Comparison of ENCODE assay signal across 26 cellular contexts in the genomic region with DNA sequence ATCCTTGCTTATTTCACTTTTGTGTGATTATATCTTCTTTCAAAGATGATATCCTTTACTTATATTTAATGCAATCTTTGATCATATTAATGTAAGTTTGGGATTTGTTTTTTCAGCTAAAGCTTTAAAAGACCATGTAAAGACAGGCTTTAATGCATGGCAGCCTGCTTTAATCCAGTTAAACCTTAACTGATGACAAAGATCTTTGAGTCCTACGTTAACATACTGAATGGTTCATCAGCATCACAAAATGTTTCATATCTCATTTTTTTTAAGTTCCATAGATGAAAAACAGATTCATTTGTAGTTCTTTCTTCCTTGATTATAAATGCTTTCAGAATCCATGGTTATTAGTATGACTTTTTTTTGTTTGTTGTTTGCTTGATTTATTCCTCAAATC.
"Had no signal": no experiment of that assay in that cellular context is flagged by ENCODE, and none has a peak within 500 bp of the region (broad histone marks: within the 10 kb centered on the region; RNA-seq: fewer than 3 reads in every experiment).

No MANE protein-coding gene starts in this region.

- DNase-seq: colonic mucosa; cortex of kidney; effector CD8-positive, alpha-beta T cell; effector memory CD8-positive, alpha-beta T cell; endodermal cell; erythroblast; esophagus squamous epithelium; foreskin fibroblast; foreskin melanocyte; gastrocnemius medialis; glutamatergic neuron; head of caudate nucleus; heart right ventricle; hippocampal formation; left cardiac atrium; left lung; left ventricle myocardium superior; lower lobe of right lung; mesenchymal stem cell; mucosa of descending colon; naive B cell had no signal

- H3K27ac ChIP-seq: colonic mucosa, epithelial cell of prostate, esophagus squamous epithelium, gastrocnemius medialis, heart right ventricle, left lung, lower lobe of right lung had no signal

- FAIRE-seq: endometrium, islet of Langerhans, keratinocyte had no signal

- H3K9me3 ChIP-seq: colonic mucosa, esophagus squamous epithelium, gastrocnemius medialis, left lung, lower lobe of right lung, mucosa of descending colon had no signal

- H3K4me1 ChIP-seq: colonic mucosa, esophagus squamous epithelium, gastrocnemius medialis, heart right ventricle, left lung, lower lobe of right lung had no signal

- H3K27me3 ChIP-seq: colonic mucosa, esophagus squamous epithelium, gastrocnemius medialis, heart right ventricle, left lung had no signal

- ATAC-seq: effector memory CD8-positive, alpha-beta T cell; esophagus mucosa; gastrocnemius medialis; heart right ventricle; left cardiac atrium; left lung; left ventricle myocardium superior; lower lobe of right lung; mucosa of descending colon had no signal

- H3K36me3 ChIP-seq: colonic mucosa, esophagus squamous epithelium, gastrocnemius medialis, heart right ventricle, left lung, lower lobe of right lung had no signal

- H3K4me3 ChIP-seq: colonic mucosa, esophagus squamous epithelium, gastrocnemius medialis, heart right ventricle, left lung, lower lobe of right lung, mucosa of descending colon had no signal
